Comparison of ENCODE assay signal across 23 cellular contexts in genomic region chr2:1759611-1759930, GRCh38. TPM values are rescaled to one million over a fixed set of nuclear protein-coding genes. Genes with fewer than 3 reads are reported as not detected.
"Had no signal": no experiment of that assay in that cellular context is flagged by ENCODE, and none has a peak within 500 bp of the region (broad histone marks: within the 10 kb centered on the region; RNA-seq: fewer than 3 reads in every experiment).

No MANE protein-coding gene starts in this region.

- H3K9ac ChIP-seq: SK-N-SH had no signal

- H3K9me3 ChIP-seq: MG63, SK-N-SH had no signal

- H3K36me3 ChIP-seq: MG63 had no signal

- H3K4me3 Mint-ChIP-seq: T-cell had no signal

- H3K4me2 ChIP-seq: SK-N-SH had no signal

- ATAC-seq: HepG2, T-cell had no signal

- H3K4me1 Mint-ChIP-seq: T-cell had no signal

- H3K36me3 Mint-ChIP-seq: T-cell had no signal

- DNase-seq: IMR-90, Karpas-422, KG1, MG63, NCI-H1092, NCI-H1105 treated with DMSO at 0.1 percent for 48 hours, NCI-H1417 treated with DMSO at 0.1 percent for 48 hours, NCI-H146, NCI-H1694 treated with DMSO at 0.1 percent for 48 hours, NCI-H1930, NCI-H2081, NCI-H2107, NCI-H2227 treated with DMSO at 0.1 percent for 48 hours, NCI-H524, NCI-H526 treated with DMSO at 0.1 percent for 48 hours, NCI-H774, RPMI8226, SHP77, SK-N-SH, SW 1271, T-cell had no signal

- H3K4me3 ChIP-seq: MG63 had no signal

- FAIRE-seq: HepG2, RCC 7860 had no signal

- H3K27me3 ChIP-seq: MG63 had no signal

RNA-seq across cellular contexts. Expression of gene PXDN, which starts 15.3 kb away (rescaled TPM):
- total RNA-seq: HepG2 had no signal
- polyA plus RNA-seq: HepG2 had no signal
